Comparison of ENCODE assay signal across 2 cellular contexts in the genomic region with DNA sequence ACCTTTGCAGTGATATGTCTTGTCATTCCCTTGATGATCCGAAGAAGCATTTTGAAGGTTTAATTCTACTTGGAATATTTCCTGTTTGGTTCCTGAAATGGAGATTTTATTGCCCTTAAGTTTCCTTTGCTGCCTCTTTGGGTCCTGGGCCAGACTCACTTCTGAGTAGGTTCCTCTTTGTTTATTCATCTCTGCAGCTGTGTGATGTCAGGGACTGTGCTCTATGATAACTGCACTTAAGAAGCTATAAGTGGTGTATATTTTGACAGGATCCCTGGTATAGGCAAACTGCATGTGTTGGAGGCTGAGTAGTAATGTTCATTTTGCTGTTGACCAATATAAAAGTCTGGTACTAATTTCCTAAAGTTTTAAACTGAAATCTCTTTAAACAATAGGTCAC.
A peak's percentile ranks its signal among the peaks of the same experiment; 100 is the strongest.
TF ChIP-seq lines count a peak whose summit lies in the region.

Gene KLRC4 (minus strand): TSS at position 371 of the 400 bp plus-strand sequence. CDS start 182 bp downstream, at position 189.

TF ChIP-seq in IMR-90, 13 proteins besides CTCF, POLR2A, EP300 and RAD21:
- TF ChIP-seq USF2 (IDR thresholded peaks at IDR 0.05; ENCODE audit: low read depth, low read length), result no peak
- TF ChIP-seq RFX5 (IDR thresholded peaks at IDR 0.05; ENCODE audit: low read depth, low read length), result no peak
- no peak for TF ChIP-seq NFE2L2 (IDR thresholded peaks at IDR 0.05; ENCODE audit: low read depth, low read length)
- no peak for TF ChIP-seq CHD1 (IDR thresholded peaks at IDR 0.05; ENCODE audit: low read depth, low read length)
- no peak for TF ChIP-seq SMC3 (IDR thresholded peaks at IDR 0.05; ENCODE audit: low read depth, low read length)
- no peak for TF ChIP-seq BHLHE40 (IDR thresholded peaks at IDR 0.05; ENCODE audit: low read depth, low read length)
- no peak for TF ChIP-seq RCOR1 (IDR thresholded peaks at IDR 0.05; ENCODE audit: insufficient replicate concordance, low read length)
- no peak for TF ChIP-seq MXI1 (IDR thresholded peaks at IDR 0.05; ENCODE audit: borderline replicate concordance, low read depth, low read length)
- TF ChIP-seq MAFK (IDR thresholded peaks at IDR 0.05; ENCODE audit: low read depth, low read length), result no peak

TF ChIP-seq in K562, 482 proteins besides CTCF, POLR2A, EP300 and RAD21 (continued from another document):
- TF ChIP-seq FOXK2 (conservative IDR thresholded peaks at IDR 0.05 in 1 of 2, IDR thresholded peaks at IDR 0.05 in 1 of 2; ENCODE audit: low read depth in 2 of 2), result 0 out of 4 replicates have a peak, but pooled peaks of 1 of the 2 experiments have one; percentile 32
- TF ChIP-seq ARID3A (IDR thresholded peaks at IDR 0.05; ENCODE audit: borderline replicate concordance, low read depth, low read length), result 0 out of 2 replicates have a peak, but pooled peaks have one; percentile 18
- peak in 1 of 2 experiments; percentile 97 for TF ChIP-seq NCOA2 (IDR thresholded peaks at IDR 0.05; ENCODE audit: partially characterized antibody in 2 of 2)
- 0 out of 2 replicates have a peak, but pooled peaks have one; percentile 31 for TF ChIP-seq TEAD4 (IDR thresholded peaks at IDR 0.05; ENCODE audit: low read length)
- TF ChIP-seq TEAD4 (CRISPR knock-in tag; IDR thresholded peaks at IDR 0.05; ENCODE audit: borderline replicate concordance), result no peak
- TF ChIP-seq, protein P1, sequence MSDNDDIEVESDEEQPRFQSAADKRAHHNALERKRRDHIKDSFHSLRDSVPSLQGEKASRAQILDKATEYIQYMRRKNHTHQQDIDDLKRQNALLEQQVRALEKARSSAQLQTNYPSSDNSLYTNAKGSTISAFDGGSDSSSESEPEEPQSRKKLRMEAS (CRISPR knock-in tag; IDR thresholded peaks at IDR 0.05), result no peak
